Comparison of ENCODE assay signal across 9 cellular contexts in the genomic region with DNA sequence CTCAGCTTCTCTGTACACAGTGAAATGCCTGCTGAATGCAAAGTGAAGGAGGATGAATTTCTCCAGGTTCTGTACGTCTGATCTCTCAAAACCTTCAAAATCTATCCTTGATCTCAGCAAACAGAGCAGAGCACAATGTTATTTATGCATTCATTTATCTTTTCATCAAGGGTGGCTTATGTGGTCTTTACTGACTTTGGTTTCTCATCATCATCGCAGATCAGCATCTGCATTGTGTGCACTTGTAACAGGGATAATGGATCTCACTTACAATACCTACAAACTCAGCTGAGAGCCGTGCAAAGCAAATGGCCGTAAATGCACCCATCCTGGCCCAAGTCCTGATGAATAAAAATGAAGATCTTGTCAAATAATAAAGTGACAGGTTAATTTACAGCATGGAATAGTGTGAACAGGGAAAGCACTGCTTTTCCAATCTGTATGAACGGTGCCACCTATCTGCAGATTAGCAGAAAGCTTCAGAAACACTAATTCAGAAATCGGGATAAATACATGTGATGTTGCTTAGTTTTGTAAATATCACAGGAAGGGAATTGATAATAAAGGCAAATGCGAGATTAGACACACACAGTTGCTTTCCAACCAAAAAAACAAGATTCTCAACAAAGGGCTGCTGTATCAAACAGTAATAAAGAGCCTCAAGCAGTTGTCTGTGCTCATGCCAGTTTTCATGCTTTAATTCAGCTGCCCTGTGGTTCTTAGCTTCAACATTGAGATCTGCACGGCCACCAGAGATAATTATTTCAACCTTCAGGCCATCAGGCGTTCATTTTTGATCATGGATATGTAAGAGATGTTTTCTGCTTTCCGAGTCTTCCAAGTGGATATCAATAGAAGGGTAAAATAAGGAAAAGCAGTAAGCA.
DNase-seq lines count a peak whose midpoint lies in the region; ATAC-seq, FAIRE-seq and TF ChIP-seq lines count a peak whose summit lies in the region.
"Had no signal": no experiment of that assay in that cellular context is flagged by ENCODE, and none has a peak within 500 bp of the region (broad histone marks: within the 10 kb centered on the region; RNA-seq: fewer than 3 reads in every experiment).

No MANE protein-coding gene starts in this region.

- no peak for FAIRE-seq in kidney (lab: Jason Lieb, UNC)

- H3K27ac ChIP-seq in kidney (ENCODE audit: low read depth in 2 of 2, low read length in 2 of 2) = no peak overlapping the region
- H3K27ac ChIP-seq: neutrophil had no signal

- H3K4me1 ChIP-seq in kidney (ENCODE audit: control insufficient read depth in 1 of 2, insufficient read depth in 1 of 2, low read depth in 1 of 2, low read length in 2 of 2) = no peaks in the 10 kb centered on the region

- H3K9ac ChIP-seq in kidney (ENCODE audit: low read length in 2 of 2) = no peak overlapping the region

- no peaks in the 10 kb centered on the region for H3K36me3 ChIP-seq in kidney (ENCODE audit: control insufficient read depth in 1 of 2, insufficient read depth in 2 of 2, low read length in 2 of 2)
- H3K36me3 ChIP-seq: neutrophil had no signal

- no peak for ATAC-seq in HG02798 (IDR thresholded peaks at IDR 0.05; ENCODE audit: poor library complexity, unreplicated experiment)
- ATAC-seq in GM19463 (IDR thresholded peaks at IDR 0.05; ENCODE audit: unreplicated experiment) = no peak

- H3K9me3 ChIP-seq in kidney (ENCODE audit: control insufficient read depth in 1 of 2, low read length in 2 of 2) = no peaks in the 10 kb centered on the region
- H3K9me3 ChIP-seq: neutrophil had no signal

- DNase-seq in NCI-H82 (lab: John Stamatoyannopoulos, UW) (peak; percentile 11), NCI-H82 treated with DMSO at 0.1 percent for 48 hours (lab: John Stamatoyannopoulos, UW; ENCODE audit: unreplicated experiment) (no peak), NCI-H774 (lab: John Stamatoyannopoulos, UW) (peak; percentile 31), epidermal melanocyte (ENCODE audit: insufficient read length, low spot score) (peak; percentile 22), superior temporal gyrus (ENCODE audit: extremely low spot score) (peak; percentile 77), kidney (no peak)

- TF ChIP-seq CTCF in kidney (IDR thresholded peaks at IDR 0.05; ENCODE audit: borderline replicate concordance, extremely low read depth, insufficient read depth) = no peak

- intact Hi-C loops in kidney (cut with DNase I) = no loop called here

- H3K4me3 ChIP-seq in kidney (ENCODE audit: low read length in 2 of 2) = no peak overlapping the region

Comparison
In these comparisons a context has a peak if more than half of its experiments do, and no peak if none do; other contexts are left out.
1. DNase-seq: peak in NCI-H82 (single experiment), NCI-H774 (single experiment), epidermal melanocyte (single experiment) and superior temporal gyrus (single experiment); none in NCI-H82 treated with DMSO at 0.1 percent for 48 hours (single experiment) and kidney (single experiment).